8 cellular contexts compared by ENCODE assay signal in the genomic region with DNA sequence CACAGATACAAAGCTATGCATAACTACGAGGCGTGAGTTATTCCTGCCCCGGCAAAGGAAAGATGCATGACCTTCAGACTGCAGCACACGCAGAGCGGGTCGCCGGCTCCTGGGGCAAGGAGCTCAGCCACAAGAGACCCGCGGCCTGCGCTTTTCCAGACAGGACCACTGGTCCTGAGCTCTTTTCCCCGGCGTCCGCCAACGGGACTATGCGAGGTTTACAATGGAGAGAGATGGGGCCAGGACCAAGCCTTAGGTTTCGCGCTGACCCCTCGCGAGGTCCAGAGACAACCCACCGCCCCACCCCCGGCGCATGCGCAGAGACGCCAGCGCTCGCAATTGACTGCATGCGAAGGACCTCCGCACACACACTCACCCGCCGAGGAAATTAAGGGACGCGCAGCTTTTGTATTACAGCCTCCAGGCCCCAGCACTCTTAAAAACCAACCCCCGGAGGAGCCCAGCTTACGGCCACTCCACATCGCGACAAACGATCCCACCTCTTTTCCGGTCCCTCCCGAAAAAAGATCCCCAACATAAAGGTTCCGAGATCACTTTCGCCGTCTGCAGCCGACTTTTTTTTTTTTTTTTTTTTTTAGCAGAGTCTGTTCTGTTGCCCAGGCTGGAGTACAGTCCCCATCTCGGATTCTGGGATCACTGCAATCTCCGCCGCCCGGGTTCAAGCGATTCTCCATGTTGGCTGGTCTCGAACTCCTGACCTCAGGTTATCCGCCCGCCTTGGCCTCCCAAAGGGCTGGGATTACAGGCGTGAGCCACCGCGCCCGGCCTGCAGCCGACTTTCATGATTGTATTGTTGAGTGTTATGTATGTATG.
DNase-seq lines count a peak whose midpoint lies in the region; ATAC-seq and TF ChIP-seq lines count a peak whose summit lies in the region.

A gene with protein sequence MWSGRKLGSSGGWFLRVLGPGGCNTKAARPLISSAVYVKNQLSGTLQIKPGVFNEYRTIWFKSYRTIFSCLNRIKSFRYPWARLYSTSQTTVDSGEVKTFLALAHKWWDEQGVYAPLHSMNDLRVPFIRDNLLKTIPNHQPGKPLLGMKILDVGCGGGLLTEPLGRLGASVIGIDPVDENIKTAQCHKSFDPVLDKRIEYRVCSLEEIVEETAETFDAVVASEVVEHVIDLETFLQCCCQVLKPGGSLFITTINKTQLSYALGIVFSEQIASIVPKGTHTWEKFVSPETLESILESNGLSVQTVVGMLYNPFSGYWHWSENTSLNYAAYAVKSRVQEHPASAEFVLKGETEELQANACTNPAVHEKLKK (minus strand): TSS at position 498 of the 834 bp plus-strand sequence. CDS start 16 bp downstream, at position 482.

- DNase-seq in AG09319 (ENCODE audit: extremely low read depth, low read depth), result peak; percentile 32
- peak; percentile 51 to 69 for DNase-seq in NCI-H446 (lab: John Stamatoyannopoulos, UW)
- DNase-seq in activated CD4-positive, alpha-beta T cell treated with anti-CD3 and anti-CD28 coated beads for 4 hours, result peak; percentile 54 to 59
- peak; percentile 46 to 54 (median 50) for DNase-seq in stimulated activated CD4-positive, alpha-beta T cell treated with anti-CD3 and anti-CD28 coated beads, Interleukin-1b, Interleukin-23, amount 100 ng/mL, for 24 hours (ENCODE audit: low read depth in 4 of 4, low spot score in 1 of 4)

- ATAC-seq in GM18907 (IDR thresholded peaks at IDR 0.05; ENCODE audit: unreplicated experiment) (peak; percentile 80), HG03139 (IDR thresholded peaks at IDR 0.05; ENCODE audit: unreplicated experiment) (peak; percentile 81)

- H3K27me3 ChIP-seq in layer of hippocampus (ENCODE audit: control insufficient read depth, insufficient read depth, low read length), result no peaks in the 10 kb centered on the region

- no peak for TF ChIP-seq CTCF in AG09319 (IDR thresholded peaks at IDR 0.05; ENCODE audit: low read depth, low read length)

- H3K27ac ChIP-seq in cingulate gyrus (ENCODE audit: low read depth, low read length) (peak within 1 kb of the TSS; percentile 75), layer of hippocampus (ENCODE audit: low read depth, low read length) (peak within 1 kb of the TSS; percentile 77)

Comparison
In these comparisons a context has a peak if more than half of its experiments do, and no peak if none do; other contexts are left out.
1. Peak in every context shown above with its lines: DNase-seq, ATAC-seq and H3K27ac ChIP-seq.